31 cellular contexts compared by ENCODE assay signal in genomic region chr6:146682919-146683318, GRCh38.
"Had no signal": no experiment of that assay in that cellular context is flagged by ENCODE, and none has a peak within 500 bp of the region (broad histone marks: within the 10 kb centered on the region; RNA-seq: fewer than 3 reads in every experiment).

No MANE protein-coding gene starts in this region.

- FAIRE-seq: islet of Langerhans, pancreas, small intestine, urothelium cell line had no signal

- H3K4me1 ChIP-seq: left lung, lower lobe of right lung, pancreas, prostate gland, sigmoid colon, spleen, suprapubic skin, tibial artery, upper lobe of right lung had no signal

- H3K27ac Mint-ChIP-seq: immature natural killer cell; naive thymus-derived CD8-positive, alpha-beta T cell; nephron; stimulated activated effector memory CD8-positive, alpha-beta T cell treated with anti-CD3 and anti-CD28 coated beads, Interleukin-12 subunit alpha, Interleukin-12 subunit beta, amount 100 ng/mL, for 72 hours; stimulated activated naive CD8-positive, alpha-beta T cell treated with anti-CD3 and anti-CD28 coated beads, Interleukin-15, Interleukin-2, amounts not matched to agents 100 ng/mL and 50 ng/mL, for 24 hours had no signal

- H3K36me3 Mint-ChIP-seq: immature natural killer cell; naive thymus-derived CD8-positive, alpha-beta T cell; stimulated activated effector memory CD8-positive, alpha-beta T cell treated with anti-CD3 and anti-CD28 coated beads, Interleukin-12 subunit alpha, Interleukin-12 subunit beta, amount 100 ng/mL, for 72 hours had no signal

- H3K27me3 ChIP-seq: left lung, pancreas, sigmoid colon, spleen, suprapubic skin, tibial artery, upper lobe of right lung had no signal

- DNase-seq: hippocampal formation; immature natural killer cell; kidney; left colon; left lung; lower lobe of right lung; mammary epithelial cell; mesenchymal stem cell; naive thymus-derived CD8-positive, alpha-beta T cell; nucleus accumbens; pancreas; posterior cingulate gyrus; retina; right cardiac atrium; sigmoid colon; small intestine; spleen; stimulated activated CD4-positive, alpha-beta T cell treated with anti-CD3 and anti-CD28 coated beads, Interleukin-4, amount 100 ng/mL, for 24 hours; stimulated activated naive CD4-positive, alpha-beta T cell; tibial artery; trophoblast cell; upper lobe of right lung had no signal

- H3K27ac ChIP-seq: left lung, lower lobe of right lung, pancreas, prostate gland, sigmoid colon, spleen, suprapubic skin, thoracic aorta, tibial artery, upper lobe of right lung had no signal

- H3K27me3 Mint-ChIP-seq: stimulated activated naive CD8-positive, alpha-beta T cell treated with anti-CD3 and anti-CD28 coated beads, Interleukin-15, Interleukin-2, amounts not matched to agents 100 ng/mL and 50 ng/mL, for 24 hours had no signal

- H3K4me3 ChIP-seq: left lung, lower lobe of right lung, pancreas, prostate gland, sigmoid colon, spleen, suprapubic skin, thoracic aorta, tibial artery, upper lobe of right lung had no signal

- H3K4me1 Mint-ChIP-seq: immature natural killer cell; naive thymus-derived CD8-positive, alpha-beta T cell; nephron; neural crest cell; stimulated activated effector memory CD8-positive, alpha-beta T cell treated with anti-CD3 and anti-CD28 coated beads, Interleukin-12 subunit alpha, Interleukin-12 subunit beta, amount 100 ng/mL, for 72 hours had no signal

- H3K36me3 ChIP-seq: left lung, lower lobe of right lung, pancreas, prostate gland, sigmoid colon, spleen, suprapubic skin, thoracic aorta, tibial artery, upper lobe of right lung had no signal

- ATAC-seq: left colon; left lung; lower lobe of right lung; naive thymus-derived CD8-positive, alpha-beta T cell; pancreas; right cardiac atrium; stimulated activated effector memory CD8-positive, alpha-beta T cell treated with anti-CD3 and anti-CD28 coated beads, Interleukin-12 subunit alpha, Interleukin-12 subunit beta, amount 100 ng/mL, for 72 hours; upper lobe of right lung had no signal

- H3K9me3 ChIP-seq: left lung, lower lobe of right lung, pancreas, prostate gland, sigmoid colon, spleen, suprapubic skin, thoracic aorta, tibial artery, upper lobe of right lung had no signal

- H3K4me3 Mint-ChIP-seq: immature natural killer cell; naive thymus-derived CD8-positive, alpha-beta T cell; nephron; neural crest cell; stimulated activated effector memory CD8-positive, alpha-beta T cell treated with anti-CD3 and anti-CD28 coated beads, Interleukin-12 subunit alpha, Interleukin-12 subunit beta, amount 100 ng/mL, for 72 hours; stimulated activated naive CD8-positive, alpha-beta T cell treated with anti-CD3 and anti-CD28 coated beads, Interleukin-15, Interleukin-2, amounts not matched to agents 100 ng/mL and 50 ng/mL, for 24 hours had no signal

- H3K9me3 Mint-ChIP-seq: naive thymus-derived CD8-positive, alpha-beta T cell; nephron; neural crest cell; stimulated activated effector memory CD8-positive, alpha-beta T cell treated with anti-CD3 and anti-CD28 coated beads, Interleukin-12 subunit alpha, Interleukin-12 subunit beta, amount 100 ng/mL, for 72 hours; stimulated activated naive CD8-positive, alpha-beta T cell treated with anti-CD3 and anti-CD28 coated beads, Interleukin-15, Interleukin-2, amounts not matched to agents 100 ng/mL and 50 ng/mL, for 24 hours had no signal
